In the genomic region with DNA sequence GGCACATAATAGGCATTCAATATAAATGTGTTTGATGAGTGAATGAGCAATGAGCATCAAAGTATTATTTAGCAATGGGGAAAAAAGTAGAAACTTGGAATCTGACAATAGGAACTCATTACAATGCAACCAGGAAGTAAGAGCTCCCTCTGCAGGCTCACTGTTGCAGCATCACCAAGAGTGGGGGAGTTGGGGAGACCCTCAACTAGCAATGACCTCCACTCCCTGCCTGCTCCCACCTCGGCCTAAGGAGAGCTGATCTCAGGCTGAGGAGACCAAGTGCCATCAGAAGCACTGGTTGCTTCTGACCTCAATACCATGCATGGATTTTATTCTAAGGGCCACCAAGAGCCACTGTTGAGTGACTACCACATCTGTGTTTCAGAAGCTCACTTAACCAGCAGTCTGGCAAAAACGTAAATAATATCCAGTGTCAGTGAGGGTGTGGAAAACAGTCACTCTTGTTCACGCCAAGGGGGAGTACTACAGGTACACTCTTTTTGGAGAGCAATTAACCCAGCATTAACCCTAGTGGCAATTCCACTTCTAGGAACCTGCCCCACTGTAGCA, we compare ENCODE assay signal across 9 cellular contexts. TPM values are rescaled to one million over a fixed set of nuclear protein-coding genes. Genes with fewer than 3 reads are reported as not detected.
DNase-seq lines count a peak whose midpoint lies in the region; TF ChIP-seq lines count a peak whose summit lies in the region.
"Had no signal": no experiment of that assay in that cellular context is flagged by ENCODE, and none has a peak within 500 bp of the region (broad histone marks: within the 10 kb centered on the region; RNA-seq: fewer than 3 reads in every experiment).

No MANE protein-coding gene starts in this region.

- H3K36me3 ChIP-seq in Loucy (ENCODE audit: insufficient read depth, low read length): no peaks in the 10 kb centered on the region
- H3K36me3 ChIP-seq in parathyroid adenoma (ENCODE audit: control insufficient read depth, insufficient read depth, low read length): no peaks in the 10 kb centered on the region

- H3K4me3 ChIP-seq in Loucy (ENCODE audit: low read length, poor library complexity, severe bottlenecking): no peak overlapping the region
- no peak overlapping the region for H3K4me3 ChIP-seq in dorsolateral prefrontal cortex
- no peak overlapping the region for H3K4me3 ChIP-seq in parathyroid adenoma (ENCODE audit: low read depth, low read length)

- H3K4me2 ChIP-seq in Loucy (ENCODE audit: low read depth, low read length, poor library complexity, severe bottlenecking) (peak overlapping the region; percentile 31), parathyroid adenoma (ENCODE audit: low read length) (no peak overlapping the region)

- intact Hi-C loops in dorsolateral prefrontal cortex (cut with DNase I): no loop called here

- H4K20me1 ChIP-seq in Loucy (ENCODE audit: insufficient read depth, low read length, poor library complexity, severe bottlenecking): peaks cover 49% of the 10 kb centered on the region

- peaks cover 8% of the 10 kb centered on the region for H3K4me1 ChIP-seq in Loucy (ENCODE audit: insufficient read depth, low read length, poor library complexity, severe bottlenecking)
- H3K4me1 ChIP-seq in parathyroid adenoma: peaks cover 57% of the 10 kb centered on the region

- H3K9me3 ChIP-seq in Loucy (ENCODE audit: insufficient read depth, low read depth, low read length) (no peaks in the 10 kb centered on the region), parathyroid adenoma (ENCODE audit: control insufficient read depth, low read length) (no peaks in the 10 kb centered on the region)

- H3K9ac ChIP-seq in Loucy (ENCODE audit: low read depth, low read length, poor library complexity, severe bottlenecking): no peak overlapping the region
- no peak overlapping the region for H3K9ac ChIP-seq in parathyroid adenoma

- H3K27me3 ChIP-seq in Loucy (ENCODE audit: insufficient read depth, low read length, poor library complexity, severe bottlenecking): no peaks in the 10 kb centered on the region
- H3K27me3 ChIP-seq in dorsolateral prefrontal cortex: no peaks in the 10 kb centered on the region
- H3K27me3 ChIP-seq in parathyroid adenoma (ENCODE audit: control insufficient read depth, insufficient read depth, low read length): no peaks in the 10 kb centered on the region

- H3K27ac ChIP-seq in dorsolateral prefrontal cortex (no peak overlapping the region), parathyroid adenoma (no peak overlapping the region)

- H3F3A ChIP-seq in Loucy (ENCODE audit: low read depth): no peaks in the 10 kb centered on the region

- H3K9me2 ChIP-seq in Loucy (replicated peaks; ENCODE audit: low read depth, low read length): no peaks in the 10 kb centered on the region

- TF ChIP-seq CTCF in Loucy (conservative IDR thresholded peaks at IDR 0.05; ENCODE audit: low read length) (peak; percentile 68), dorsolateral prefrontal cortex (IDR thresholded peaks at IDR 0.05 in 54 of 56, conservative IDR thresholded peaks at IDR 0.05 in 2 of 56; ENCODE audit: low read depth in 1 of 56, partially characterized antibody in 56 of 56) (peak in 45 of 56 donors; percentile 6 to 53 (median 36)), parathyroid adenoma (IDR thresholded peaks at IDR 0.05) (peak; percentile 24)

- DNase-seq in NCI-H82 (lab: John Stamatoyannopoulos, UW) (peak; percentile 47), NCI-H82 treated with DMSO at 0.1 percent for 48 hours (lab: John Stamatoyannopoulos, UW; ENCODE audit: unreplicated experiment) (no peak), dorsolateral prefrontal cortex (peak in 2 of 10 donors; percentile 21 to 31), islet precursor cell (no peak), NCI-H1105 (lab: John Stamatoyannopoulos, UW) (no peak)
- DNase-seq in stimulated activated CD4-positive, alpha-beta T cell treated with anti-CD3 and anti-CD28 coated beads, Interleukin-4, amount 100 ng/mL, for 4 hours: no peak
- DNase-seq: anterior cingulate cortex had no signal

- H2AFZ ChIP-seq in Loucy (ENCODE audit: low read length): no peak overlapping the region
- no peak overlapping the region for H2AFZ ChIP-seq in parathyroid adenoma

- H3K79me2 ChIP-seq in Loucy (ENCODE audit: insufficient read depth, low read length) (peaks cover 90% of the 10 kb centered on the region), parathyroid adenoma (peaks cover 80% of the 10 kb centered on the region)

RNA-seq across cellular contexts. Expression of a gene that starts 8.0 kb away (rescaled TPM):
- 100 to 1,000 TPM; 104 to 278 (median 216) TPM for total RNA-seq in dorsolateral prefrontal cortex

RNA-seq across cellular contexts. Expression of a gene that starts 28.3 kb away (rescaled TPM):
- total RNA-seq in dorsolateral prefrontal cortex: 10 to 100 TPM in 119 of 120 experiments, 1 to 10 TPM in 1; 9.9 to 30.7 (median 18.7) TPM
